Comparison of ENCODE assay signal across 1 cellular context in the genomic region with DNA sequence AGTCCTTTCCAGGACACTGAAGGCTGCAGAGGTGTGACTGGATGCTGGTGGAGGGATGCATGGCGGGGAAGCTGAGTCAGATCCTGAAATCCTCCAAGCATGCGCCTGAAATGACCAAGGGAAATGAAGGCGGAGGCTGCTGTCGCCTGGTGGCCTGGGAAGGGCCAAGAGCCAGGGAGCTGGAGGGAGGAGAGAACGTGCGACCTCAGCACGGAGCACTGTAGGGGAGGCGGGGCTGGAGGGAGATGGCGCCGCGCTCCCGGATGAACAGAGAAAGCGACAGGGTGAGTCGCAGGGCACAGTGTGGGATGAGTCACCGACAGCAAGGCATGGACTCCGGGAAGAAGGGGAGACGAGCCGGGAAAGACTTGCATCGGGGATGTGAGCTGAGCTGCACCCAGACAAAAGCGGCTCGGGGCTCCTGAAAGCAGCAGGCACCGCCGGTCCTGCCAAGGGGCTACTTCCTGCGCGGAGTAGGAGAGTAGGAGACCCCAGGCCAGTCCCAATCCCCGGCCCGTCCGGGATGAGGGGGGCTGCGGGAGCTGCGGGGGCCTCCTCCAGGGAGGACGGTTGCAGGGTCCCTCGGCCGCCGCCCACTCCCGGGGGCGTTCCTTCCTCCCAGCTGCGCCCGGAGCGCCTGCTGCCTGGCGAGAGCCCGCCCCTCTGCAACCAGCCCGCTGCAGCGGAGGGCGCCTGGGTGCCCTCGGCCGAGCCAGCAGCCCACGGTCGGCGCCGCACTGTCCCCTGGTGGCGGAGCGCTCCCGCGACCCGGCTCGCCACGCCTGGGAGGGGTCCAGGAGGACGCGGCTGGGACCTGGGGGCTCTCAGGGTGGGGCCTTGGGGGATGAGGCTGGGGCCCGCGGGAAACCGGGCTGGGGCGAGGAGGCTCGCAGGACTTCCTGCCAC.
TF ChIP-seq lines count a peak whose summit lies in the region.

No MANE protein-coding gene starts in this region.

TF ChIP-seq in HepG2, 621 proteins besides CTCF, POLR2A, EP300 and RAD21 (continued from another document and continues in another):
- TF ChIP-seq, protein P1, sequence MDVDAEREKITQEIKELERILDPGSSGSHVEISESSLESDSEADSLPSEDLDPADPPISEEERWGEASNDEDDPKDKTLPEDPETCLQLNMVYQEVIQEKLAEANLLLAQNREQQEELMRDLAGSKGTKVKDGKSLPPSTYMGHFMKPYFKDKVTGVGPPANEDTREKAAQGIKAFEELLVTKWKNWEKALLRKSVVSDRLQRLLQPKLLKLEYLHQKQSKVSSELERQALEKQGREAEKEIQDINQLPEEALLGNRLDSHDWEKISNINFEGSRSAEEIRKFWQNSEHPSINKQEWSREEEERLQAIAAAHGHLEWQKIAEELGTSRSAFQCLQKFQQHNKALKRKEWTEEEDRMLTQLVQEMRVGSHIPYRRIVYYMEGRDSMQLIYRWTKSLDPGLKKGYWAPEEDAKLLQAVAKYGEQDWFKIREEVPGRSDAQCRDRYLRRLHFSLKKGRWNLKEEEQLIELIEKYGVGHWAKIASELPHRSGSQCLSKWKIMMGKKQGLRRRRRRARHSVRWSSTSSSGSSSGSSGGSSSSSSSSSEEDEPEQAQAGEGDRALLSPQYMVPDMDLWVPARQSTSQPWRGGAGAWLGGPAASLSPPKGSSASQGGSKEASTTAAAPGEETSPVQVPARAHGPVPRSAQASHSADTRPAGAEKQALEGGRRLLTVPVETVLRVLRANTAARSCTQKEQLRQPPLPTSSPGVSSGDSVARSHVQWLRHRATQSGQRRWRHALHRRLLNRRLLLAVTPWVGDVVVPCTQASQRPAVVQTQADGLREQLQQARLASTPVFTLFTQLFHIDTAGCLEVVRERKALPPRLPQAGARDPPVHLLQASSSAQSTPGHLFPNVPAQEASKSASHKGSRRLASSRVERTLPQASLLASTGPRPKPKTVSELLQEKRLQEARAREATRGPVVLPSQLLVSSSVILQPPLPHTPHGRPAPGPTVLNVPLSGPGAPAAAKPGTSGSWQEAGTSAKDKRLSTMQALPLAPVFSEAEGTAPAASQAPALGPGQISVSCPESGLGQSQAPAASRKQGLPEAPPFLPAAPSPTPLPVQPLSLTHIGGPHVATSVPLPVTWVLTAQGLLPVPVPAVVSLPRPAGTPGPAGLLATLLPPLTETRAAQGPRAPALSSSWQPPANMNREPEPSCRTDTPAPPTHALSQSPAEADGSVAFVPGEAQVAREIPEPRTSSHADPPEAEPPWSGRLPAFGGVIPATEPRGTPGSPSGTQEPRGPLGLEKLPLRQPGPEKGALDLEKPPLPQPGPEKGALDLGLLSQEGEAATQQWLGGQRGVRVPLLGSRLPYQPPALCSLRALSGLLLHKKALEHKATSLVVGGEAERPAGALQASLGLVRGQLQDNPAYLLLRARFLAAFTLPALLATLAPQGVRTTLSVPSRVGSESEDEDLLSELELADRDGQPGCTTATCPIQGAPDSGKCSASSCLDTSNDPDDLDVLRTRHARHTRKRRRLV (CRISPR knock-in tag; IDR thresholded peaks at IDR 0.05) = no peak
- TF ChIP-seq, protein P2, sequence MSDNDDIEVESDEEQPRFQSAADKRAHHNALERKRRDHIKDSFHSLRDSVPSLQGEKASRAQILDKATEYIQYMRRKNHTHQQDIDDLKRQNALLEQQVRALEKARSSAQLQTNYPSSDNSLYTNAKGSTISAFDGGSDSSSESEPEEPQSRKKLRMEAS (IDR thresholded peaks at IDR 0.05) = peak; percentile 79
- TF ChIP-seq TOPORS (CRISPR knock-in tag; IDR thresholded peaks at IDR 0.05) (0 out of 2 replicates have a peak, but pooled peaks have one; percentile 82), ZNF232 (CRISPR knock-in tag; IDR thresholded peaks at IDR 0.05; ENCODE audit: borderline replicate concordance) (peak; percentile 91), GATAD1 (CRISPR knock-in tag; IDR thresholded peaks at IDR 0.05) (no peak), ZNF772 (CRISPR knock-in tag; IDR thresholded peaks at IDR 0.05) (peak; percentile 93), ZNF558 (CRISPR knock-in tag; IDR thresholded peaks at IDR 0.05; ENCODE audit: borderline replicate concordance) (peak; percentile 12; the same call in 1 of the 2 replicates), SIN3A (IDR thresholded peaks at IDR 0.05; ENCODE audit: borderline replicate concordance, low read depth, low read length) (peak; percentile 75; the same call in 1 of the 2 replicates), ZC3H4 (CRISPR knock-in tag; IDR thresholded peaks at IDR 0.05; ENCODE audit: borderline replicate concordance) (peak; percentile 71; the same call in 1 of the 2 replicates), RNF2 (conservative IDR thresholded peaks at IDR 0.05; ENCODE audit: low read depth) (no peak), ZKSCAN1 (IDR thresholded peaks at IDR 0.05; ENCODE audit: low read length) (no peak), ZNF180 (CRISPR knock-in tag; IDR thresholded peaks at IDR 0.05; ENCODE audit: borderline replicate concordance, low read depth) (no peak; the same call in 1 of the 2 replicates), ZNF556 (CRISPR knock-in tag; IDR thresholded peaks at IDR 0.05; ENCODE audit: borderline replicate concordance) (peak; percentile 75; the same call in 1 of the 2 replicates), SALL2 (CRISPR knock-in tag; IDR thresholded peaks at IDR 0.05) (peak; percentile 86), ZNF546 (CRISPR knock-in tag; conservative IDR thresholded peaks at IDR 0.05) (peak; percentile 72; the same call in 1 of the 2 replicates), ZFP1 (CRISPR knock-in tag; IDR thresholded peaks at IDR 0.05) (peak; percentile 63; the same call in 1 of the 2 replicates), AHR (CRISPR knock-in tag; IDR thresholded peaks at IDR 0.05) (peak; percentile 36), ZNF746 (CRISPR knock-in tag; IDR thresholded peaks at IDR 0.05) (peak; percentile 64), RORA (CRISPR knock-in tag; IDR thresholded peaks at IDR 0.05) (no peak), SMC3 (IDR thresholded peaks at IDR 0.05; ENCODE audit: low read length) (peak; percentile 24; the same call in 1 of the 2 replicates), CHD2 (IDR thresholded peaks at IDR 0.05; ENCODE audit: low read depth, low read length) (peak; percentile 12; the same call in 1 of the 2 replicates), ZNF354B (CRISPR knock-in tag; IDR thresholded peaks at IDR 0.05) (peak; percentile 89; the same call in 1 of the 2 replicates), ZNF713 (CRISPR knock-in tag; IDR thresholded peaks at IDR 0.05) (no peak; the same call in 1 of the 2 replicates), ZNF792 (CRISPR knock-in tag; IDR thresholded peaks at IDR 0.05) (peak; percentile 48)
- TF ChIP-seq, protein P3, sequence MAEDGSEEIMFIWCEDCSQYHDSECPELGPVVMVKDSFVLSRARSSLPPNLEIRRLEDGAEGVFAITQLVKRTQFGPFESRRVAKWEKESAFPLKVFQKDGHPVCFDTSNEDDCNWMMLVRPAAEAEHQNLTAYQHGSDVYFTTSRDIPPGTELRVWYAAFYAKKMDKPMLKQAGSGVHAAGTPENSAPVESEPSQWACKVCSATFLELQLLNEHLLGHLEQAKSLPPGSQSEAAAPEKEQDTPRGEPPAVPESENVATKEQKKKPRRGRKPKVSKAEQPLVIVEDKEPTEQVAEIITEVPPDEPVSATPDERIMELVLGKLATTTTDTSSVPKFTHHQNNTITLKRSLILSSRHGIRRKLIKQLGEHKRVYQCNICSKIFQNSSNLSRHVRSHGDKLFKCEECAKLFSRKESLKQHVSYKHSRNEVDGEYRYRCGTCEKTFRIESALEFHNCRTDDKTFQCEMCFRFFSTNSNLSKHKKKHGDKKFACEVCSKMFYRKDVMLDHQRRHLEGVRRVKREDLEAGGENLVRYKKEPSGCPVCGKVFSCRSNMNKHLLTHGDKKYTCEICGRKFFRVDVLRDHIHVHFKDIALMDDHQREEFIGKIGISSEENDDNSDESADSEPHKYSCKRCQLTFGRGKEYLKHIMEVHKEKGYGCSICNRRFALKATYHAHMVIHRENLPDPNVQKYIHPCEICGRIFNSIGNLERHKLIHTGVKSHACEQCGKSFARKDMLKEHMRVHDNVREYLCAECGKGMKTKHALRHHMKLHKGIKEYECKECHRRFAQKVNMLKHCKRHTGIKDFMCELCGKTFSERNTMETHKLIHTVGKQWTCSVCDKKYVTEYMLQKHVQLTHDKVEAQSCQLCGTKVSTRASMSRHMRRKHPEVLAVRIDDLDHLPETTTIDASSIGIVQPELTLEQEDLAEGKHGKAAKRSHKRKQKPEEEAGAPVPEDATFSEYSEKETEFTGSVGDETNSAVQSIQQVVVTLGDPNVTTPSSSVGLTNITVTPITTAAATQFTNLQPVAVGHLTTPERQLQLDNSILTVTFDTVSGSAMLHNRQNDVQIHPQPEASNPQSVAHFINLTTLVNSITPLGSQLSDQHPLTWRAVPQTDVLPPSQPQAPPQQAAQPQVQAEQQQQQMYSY (CRISPR knock-in tag; IDR thresholded peaks at IDR 0.05) = 0 out of 2 replicates have a peak, but pooled peaks have one; percentile 12
- TF ChIP-seq, protein P4, sequence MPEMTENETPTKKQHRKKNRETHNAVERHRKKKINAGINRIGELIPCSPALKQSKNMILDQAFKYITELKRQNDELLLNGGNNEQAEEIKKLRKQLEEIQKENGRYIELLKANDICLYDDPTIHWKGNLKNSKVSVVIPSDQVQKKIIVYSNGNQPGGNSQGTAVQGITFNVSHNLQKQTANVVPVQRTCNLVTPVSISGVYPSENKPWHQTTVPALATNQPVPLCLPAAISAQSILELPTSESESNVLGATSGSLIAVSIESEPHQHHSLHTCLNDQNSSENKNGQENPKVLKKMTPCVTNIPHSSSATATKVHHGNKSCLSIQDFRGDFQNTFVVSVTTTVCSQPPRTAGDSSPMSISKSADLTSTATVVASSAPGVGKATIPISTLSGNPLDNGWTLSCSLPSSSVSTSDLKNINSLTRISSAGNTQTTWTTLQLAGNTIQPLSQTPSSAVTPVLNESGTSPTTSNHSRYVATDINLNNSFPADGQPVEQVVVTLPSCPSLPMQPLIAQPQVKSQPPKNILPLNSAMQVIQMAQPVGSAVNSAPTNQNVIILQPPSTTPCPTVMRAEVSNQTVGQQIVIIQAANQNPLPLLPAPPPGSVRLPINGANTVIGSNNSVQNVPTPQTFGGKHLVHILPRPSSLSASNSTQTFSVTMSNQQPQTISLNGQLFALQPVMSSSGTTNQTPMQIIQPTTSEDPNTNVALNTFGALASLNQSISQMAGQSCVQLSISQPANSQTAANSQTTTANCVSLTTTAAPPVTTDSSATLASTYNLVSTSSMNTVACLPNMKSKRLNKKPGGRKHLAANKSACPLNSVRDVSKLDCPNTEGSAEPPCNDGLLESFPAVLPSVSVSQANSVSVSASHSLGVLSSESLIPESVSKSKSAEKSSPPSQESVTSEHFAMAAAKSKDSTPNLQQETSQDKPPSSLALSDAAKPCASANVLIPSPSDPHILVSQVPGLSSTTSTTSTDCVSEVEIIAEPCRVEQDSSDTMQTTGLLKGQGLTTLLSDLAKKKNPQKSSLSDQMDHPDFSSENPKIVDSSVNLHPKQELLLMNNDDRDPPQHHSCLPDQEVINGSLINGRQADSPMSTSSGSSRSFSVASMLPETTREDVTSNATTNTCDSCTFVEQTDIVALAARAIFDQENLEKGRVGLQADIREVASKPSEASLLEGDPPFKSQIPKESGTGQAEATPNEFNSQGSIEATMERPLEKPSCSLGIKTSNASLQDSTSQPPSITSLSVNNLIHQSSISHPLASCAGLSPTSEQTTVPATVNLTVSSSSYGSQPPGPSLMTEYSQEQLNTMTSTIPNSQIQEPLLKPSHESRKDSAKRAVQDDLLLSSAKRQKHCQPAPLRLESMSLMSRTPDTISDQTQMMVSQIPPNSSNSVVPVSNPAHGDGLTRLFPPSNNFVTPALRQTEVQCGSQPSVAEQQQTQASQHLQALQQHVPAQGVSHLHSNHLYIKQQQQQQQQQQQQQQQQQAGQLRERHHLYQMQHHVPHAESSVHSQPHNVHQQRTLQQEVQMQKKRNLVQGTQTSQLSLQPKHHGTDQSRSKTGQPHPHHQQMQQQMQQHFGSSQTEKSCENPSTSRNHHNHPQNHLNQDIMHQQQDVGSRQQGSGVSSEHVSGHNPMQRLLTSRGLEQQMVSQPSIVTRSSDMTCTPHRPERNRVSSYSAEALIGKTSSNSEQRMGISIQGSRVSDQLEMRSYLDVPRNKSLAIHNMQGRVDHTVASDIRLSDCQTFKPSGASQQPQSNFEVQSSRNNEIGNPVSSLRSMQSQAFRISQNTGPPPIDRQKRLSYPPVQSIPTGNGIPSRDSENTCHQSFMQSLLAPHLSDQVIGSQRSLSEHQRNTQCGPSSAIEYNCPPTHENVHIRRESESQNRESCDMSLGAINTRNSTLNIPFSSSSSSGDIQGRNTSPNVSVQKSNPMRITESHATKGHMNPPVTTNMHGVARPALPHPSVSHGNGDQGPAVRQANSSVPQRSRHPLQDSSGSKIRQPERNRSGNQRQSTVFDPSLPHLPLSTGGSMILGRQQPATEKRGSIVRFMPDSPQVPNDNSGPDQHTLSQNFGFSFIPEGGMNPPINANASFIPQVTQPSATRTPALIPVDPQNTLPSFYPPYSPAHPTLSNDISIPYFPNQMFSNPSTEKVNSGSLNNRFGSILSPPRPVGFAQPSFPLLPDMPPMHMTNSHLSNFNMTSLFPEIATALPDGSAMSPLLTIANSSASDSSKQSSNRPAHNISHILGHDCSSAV (CRISPR knock-in tag; IDR thresholded peaks at IDR 0.05; ENCODE audit: borderline replicate concordance) = no peak
- TF ChIP-seq, protein P5, sequence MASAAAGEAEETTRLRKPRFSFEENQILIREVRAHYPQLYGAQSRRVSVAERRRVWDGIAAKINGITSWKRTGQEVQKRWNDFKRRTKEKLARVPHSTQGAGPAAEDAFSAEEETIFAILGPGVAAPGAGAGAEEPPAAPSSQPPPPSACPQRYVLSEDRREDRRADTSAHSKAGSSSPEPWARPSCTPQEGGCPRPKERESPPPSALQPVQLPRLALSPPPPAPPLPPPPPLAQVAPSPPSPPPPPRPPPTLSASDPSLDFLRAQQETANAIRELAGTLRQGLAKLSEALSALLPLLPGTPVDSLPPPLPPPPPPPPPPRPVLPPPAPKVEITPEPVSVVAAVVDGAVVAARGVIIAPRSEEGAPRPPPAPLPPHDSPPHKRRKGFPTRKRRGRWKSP (CRISPR knock-in tag; IDR thresholded peaks at IDR 0.05) = no peak
- TF ChIP-seq, protein P6, sequence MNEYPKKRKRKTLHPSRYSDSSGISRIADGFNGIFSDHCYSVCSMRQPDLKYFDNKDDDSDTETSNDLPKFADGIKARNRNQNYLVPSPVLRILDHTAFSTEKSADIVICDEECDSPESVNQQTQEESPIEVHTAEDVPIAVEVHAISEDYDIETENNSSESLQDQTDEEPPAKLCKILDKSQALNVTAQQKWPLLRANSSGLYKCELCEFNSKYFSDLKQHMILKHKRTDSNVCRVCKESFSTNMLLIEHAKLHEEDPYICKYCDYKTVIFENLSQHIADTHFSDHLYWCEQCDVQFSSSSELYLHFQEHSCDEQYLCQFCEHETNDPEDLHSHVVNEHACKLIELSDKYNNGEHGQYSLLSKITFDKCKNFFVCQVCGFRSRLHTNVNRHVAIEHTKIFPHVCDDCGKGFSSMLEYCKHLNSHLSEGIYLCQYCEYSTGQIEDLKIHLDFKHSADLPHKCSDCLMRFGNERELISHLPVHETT (CRISPR knock-in tag; conservative IDR thresholded peaks at IDR 0.05) = no peak; the same call in 1 of the 2 replicates
- TF ChIP-seq, protein P7, sequence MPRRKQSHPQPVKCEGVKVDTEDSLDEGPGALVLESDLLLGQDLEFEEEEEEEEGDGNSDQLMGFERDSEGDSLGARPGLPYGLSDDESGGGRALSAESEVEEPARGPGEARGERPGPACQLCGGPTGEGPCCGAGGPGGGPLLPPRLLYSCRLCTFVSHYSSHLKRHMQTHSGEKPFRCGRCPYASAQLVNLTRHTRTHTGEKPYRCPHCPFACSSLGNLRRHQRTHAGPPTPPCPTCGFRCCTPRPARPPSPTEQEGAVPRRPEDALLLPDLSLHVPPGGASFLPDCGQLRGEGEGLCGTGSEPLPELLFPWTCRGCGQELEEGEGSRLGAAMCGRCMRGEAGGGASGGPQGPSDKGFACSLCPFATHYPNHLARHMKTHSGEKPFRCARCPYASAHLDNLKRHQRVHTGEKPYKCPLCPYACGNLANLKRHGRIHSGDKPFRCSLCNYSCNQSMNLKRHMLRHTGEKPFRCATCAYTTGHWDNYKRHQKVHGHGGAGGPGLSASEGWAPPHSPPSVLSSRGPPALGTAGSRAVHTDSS (CRISPR knock-in tag; conservative IDR thresholded peaks at IDR 0.05) = 0 out of 2 replicates have a peak, but pooled peaks have one; percentile 82
